Comparison of ENCODE assay signal across 8 cellular contexts in the genomic region with DNA sequence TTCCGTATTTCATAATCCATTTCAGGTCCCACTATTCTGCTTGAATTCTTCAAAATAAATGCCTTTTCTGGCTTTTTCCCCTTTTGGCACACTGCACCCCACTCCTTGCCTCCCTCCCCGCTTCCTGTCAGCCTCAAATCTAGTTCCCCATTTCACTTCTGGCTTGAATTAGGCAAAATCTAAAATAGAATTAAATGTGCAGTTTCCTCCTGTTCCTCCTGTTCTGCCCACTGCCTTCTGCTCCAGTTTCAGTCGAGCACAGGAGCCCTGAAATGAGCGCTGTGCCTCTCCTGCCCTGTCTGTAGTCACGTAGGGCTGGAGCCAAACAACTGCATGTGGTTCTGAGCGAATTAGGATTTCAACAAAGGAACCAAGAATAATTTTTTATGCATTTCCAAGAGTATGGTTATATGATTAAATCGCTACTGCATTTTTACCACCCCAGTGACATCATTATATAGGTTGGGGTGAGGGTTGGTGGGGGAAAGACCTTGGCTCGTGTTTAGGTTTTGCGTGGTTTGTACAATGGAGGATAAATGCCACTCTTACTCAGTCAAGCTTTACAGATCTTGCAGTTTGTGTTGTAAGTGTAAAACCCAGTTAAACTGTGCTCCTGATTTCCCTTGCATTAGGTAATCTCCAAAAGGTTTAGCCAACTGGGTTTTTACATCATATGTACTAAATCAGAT.
DNase-seq lines count a peak whose midpoint lies in the region; ATAC-seq and TF ChIP-seq lines count a peak whose summit lies in the region.

No MANE protein-coding gene starts in this region.

- H4K20me1 ChIP-seq in OCI-LY1 (ENCODE audit: insufficient read depth, low read length): no peaks in the 10 kb centered on the region

- H3K27me3 ChIP-seq in CD4-positive, alpha-beta memory T cell (ENCODE audit: insufficient read depth, low read length): no peaks in the 10 kb centered on the region
- no peaks in the 10 kb centered on the region for H3K27me3 ChIP-seq in OCI-LY1 (ENCODE audit: insufficient read depth, low read length)
- H3K27me3 ChIP-seq in neutrophil: no peaks in the 10 kb centered on the region

- H3K9me3 ChIP-seq in CD4-positive, alpha-beta memory T cell (ENCODE audit: control insufficient read depth in 1 of 2, low read length in 2 of 2): no peaks in the 10 kb centered on the region
- no peaks in the 10 kb centered on the region for H3K9me3 ChIP-seq in OCI-LY1 (ENCODE audit: low read length)
- H3K9me3 ChIP-seq in neutrophil: no peaks in the 10 kb centered on the region

- peaks cover 50 to 61% of the 10 kb centered on the region in 2 donors for H3K36me3 Mint-ChIP-seq in CD4-positive, alpha-beta memory T cell

- H3K4me2 ChIP-seq in OCI-LY1 (ENCODE audit: low read length): peak overlapping the region; percentile 38

- H3K27ac ChIP-seq in CD4-positive, alpha-beta memory T cell (ENCODE audit: low read depth, low read length): peak overlapping the region; percentile 51
- peak overlapping the region; percentile 24 for H3K27ac ChIP-seq in OCI-LY1 (ENCODE audit: low read depth, low read length, poor library complexity, severe bottlenecking)
- H3K27ac ChIP-seq in neutrophil: peak overlapping the region; percentile 76

- H3K9me2 ChIP-seq in OCI-LY1 (ENCODE audit: low read depth, low read length): no peaks in the 10 kb centered on the region

- ATAC-seq in GM19035 (IDR thresholded peaks at IDR 0.05; ENCODE audit: unreplicated experiment): no peak
- no peak for ATAC-seq in GM18909 (IDR thresholded peaks at IDR 0.05; ENCODE audit: poor library complexity, unreplicated experiment)

- H3K9me3 Mint-ChIP-seq in CD4-positive, alpha-beta memory T cell: peaks cover 0 to 4% (median 0%) of the 10 kb centered on the region in 8 donors

- peak overlapping the region; percentile 78 to 91 (median 84) for H3K4me3 Mint-ChIP-seq in CD4-positive, alpha-beta memory T cell

- no peak overlapping the region for H2AFZ ChIP-seq in OCI-LY1 (ENCODE audit: low read length)

- H3K27me3 Mint-ChIP-seq in CD4-positive, alpha-beta memory T cell: no peaks in the 10 kb centered on the region

- H3K4me1 ChIP-seq in CD4-positive, alpha-beta memory T cell (ENCODE audit: insufficient read depth, low read length): peaks cover 51% of the 10 kb centered on the region
- peaks cover 26% of the 10 kb centered on the region for H3K4me1 ChIP-seq in OCI-LY1 (ENCODE audit: insufficient read depth, low read length, severe bottlenecking)
- peaks cover 19 to 21% of the 10 kb centered on the region in 2 experiments for H3K4me1 ChIP-seq in neutrophil (ENCODE audit: control insufficient read depth in 1 of 2, insufficient read depth in 1 of 2, low read depth in 1 of 2, low read length in 1 of 2)

- no peaks in the 10 kb centered on the region for H3F3A ChIP-seq in OCI-LY1 (ENCODE audit: insufficient read depth, low read length)

- peak in 4 of 5 donors; percentile 5 to 51 (median 12) for DNase-seq in CD4-positive, alpha-beta memory T cell
- peak; percentile 20 for DNase-seq in cerebellar cortex (ENCODE audit: low spot score)
- DNase-seq in NCI-H226: no peak
- no peak for DNase-seq in NCI-H187 (lab: John Stamatoyannopoulos, UW)

- peak overlapping the region in 1 of 2 donors; percentile 1 for H3K4me3 ChIP-seq in CD4-positive, alpha-beta memory T cell (ENCODE audit: low read length in 2 of 2)
- H3K4me3 ChIP-seq in OCI-LY1 (ENCODE audit: low read depth, low read length, poor library complexity, severe bottlenecking) (peak overlapping the region; percentile 7), neutrophil (ENCODE audit: low read depth in 1 of 2, low read length in 1 of 2) (no peak overlapping the region)

- CTCF ChIA-PET in CD4-positive, alpha-beta memory T cell (lab: Charles Lee; ENCODE audit: partially characterized antibody): interaction anchor here (0.9 to 2.0 kb wide), 6 partner anchors 40 to 314 kb away, joined by 3 to 7 read pairs (median 5); no protein-coding TSS in a partner anchor

- peak overlapping the region; percentile 90 to 98 (median 97) for H3K27ac Mint-ChIP-seq in CD4-positive, alpha-beta memory T cell

- POLR2A ChIA-PET in CD4-positive, alpha-beta memory T cell (lab: Charles Lee; ENCODE audit: partially characterized antibody): interaction anchor here (0.8 to 1.6 kb wide), 11 partner anchors 40 to 276 kb away, joined by 3 to 12 read pairs (median 5); partner anchors contain the start of gene DHRS3

- H3K9ac ChIP-seq in OCI-LY1 (ENCODE audit: low read length): peak overlapping the region; percentile 6; the same call in 1 of the 2 replicates

- H3K4me1 Mint-ChIP-seq in CD4-positive, alpha-beta memory T cell: peaks cover 48 to 64% (median 57%) of the 10 kb centered on the region in 4 donors

- peaks cover 21% of the 10 kb centered on the region for H3K36me3 ChIP-seq in CD4-positive, alpha-beta memory T cell (ENCODE audit: insufficient read depth, low read length)
- H3K36me3 ChIP-seq in OCI-LY1 (ENCODE audit: insufficient read depth, low read length) (peaks cover 31% of the 10 kb centered on the region), neutrophil (peaks cover 57% of the 10 kb centered on the region)

- intact Hi-C loops in CD4-positive, alpha-beta memory T cell (cut with micrococcal nuclease): no loop called here

- no peak for TF ChIP-seq CTCF in OCI-LY1 (IDR thresholded peaks at IDR 0.05; ENCODE audit: low read length)
- no peak for TF ChIP-seq CTCF in neutrophil (IDR thresholded peaks at IDR 0.05)

- H3K79me2 ChIP-seq in OCI-LY1 (ENCODE audit: insufficient read depth, low read length): no peaks in the 10 kb centered on the region

Comparison
In these comparisons a context has a peak if more than half of its experiments do, and no peak if none do; other contexts are left out.
1. DNase-seq: peak in CD4-positive, alpha-beta memory T cell (4 of 5) and cerebellar cortex (single experiment); none in NCI-H226 (single experiment) and NCI-H187 (0 of 2).
2. H3K27ac ChIP-seq: peak in every context shown above with its lines; median percentile 76 in neutrophil; 51 in CD4-positive, alpha-beta memory T cell; 24 in OCI-LY1.